ENCODE assay signal across 1 cellular context in the genomic region with DNA sequence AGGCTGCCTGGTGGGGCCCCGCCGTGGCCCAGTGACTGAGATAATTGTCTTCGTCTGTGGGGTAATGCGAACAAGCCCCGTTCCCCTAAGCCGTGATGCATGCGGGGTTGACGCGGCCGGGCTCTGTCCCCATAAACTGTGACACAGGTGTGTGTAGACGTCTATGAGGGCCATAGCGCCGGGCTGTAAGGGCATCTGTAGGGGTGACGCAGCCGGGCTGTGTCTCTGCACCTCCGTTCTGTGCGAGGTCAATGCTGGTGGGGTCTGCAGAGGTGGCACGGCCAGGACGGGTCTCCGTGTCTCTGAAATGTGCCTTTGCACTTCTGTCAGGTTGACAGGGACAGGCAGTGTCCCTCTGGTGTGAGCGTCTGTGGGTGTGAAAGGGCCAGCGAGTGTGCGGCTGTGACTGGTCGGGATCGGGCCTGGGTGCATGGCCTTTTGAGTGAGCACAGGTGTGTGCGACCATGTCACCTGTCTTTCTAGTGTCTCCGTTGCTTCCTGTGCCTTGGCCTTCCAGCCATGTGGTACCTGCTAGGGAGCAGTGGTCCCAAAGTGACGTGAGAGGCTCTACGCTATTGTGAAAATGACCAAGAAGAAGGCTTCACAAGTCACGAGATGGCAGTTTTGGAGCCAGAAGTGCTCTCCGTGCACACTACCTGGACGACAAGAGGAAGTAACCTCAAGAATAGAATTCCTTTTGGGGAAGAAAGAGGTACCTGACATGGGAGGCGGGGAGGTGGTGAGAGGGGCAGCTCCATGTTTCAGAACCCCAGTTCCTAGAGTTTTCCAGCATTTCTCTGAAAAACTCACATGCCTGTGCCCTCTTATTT.
A peak's percentile ranks its signal among the peaks of the same experiment; 100 is the strongest.
TF ChIP-seq lines count a peak whose summit lies in the region.

No MANE protein-coding gene starts in this region.

TF ChIP-seq in HEK293, 187 proteins besides CTCF, POLR2A, EP300 and RAD21 (continued from another document):
- TF ChIP-seq WT1 (tag by site-specific recombination; IDR thresholded peaks at IDR 0.05): no peak
- 0 out of 2 replicates have a peak, but pooled peaks have one; percentile 1 for TF ChIP-seq ZNF398 (tag by site-specific recombination; IDR thresholded peaks at IDR 0.05)
- TF ChIP-seq PRDM10 (tag by site-specific recombination; IDR thresholded peaks at IDR 0.05): no peak
- TF ChIP-seq GLI2 (tag by site-specific recombination; IDR thresholded peaks at IDR 0.05; ENCODE audit: borderline replicate concordance, low read depth): no peak
- no peak for TF ChIP-seq ZNF654 (tag by site-specific recombination; IDR thresholded peaks at IDR 0.05; ENCODE audit: low read depth)
- no peak for TF ChIP-seq ZNF664 (tag by site-specific recombination; IDR thresholded peaks at IDR 0.05)
- TF ChIP-seq ZFP37 (tag by site-specific recombination; IDR thresholded peaks at IDR 0.05): no peak
- TF ChIP-seq ZNF366 (tag by site-specific recombination; conservative IDR thresholded peaks at IDR 0.05): no peak
- TF ChIP-seq, protein P1, sequence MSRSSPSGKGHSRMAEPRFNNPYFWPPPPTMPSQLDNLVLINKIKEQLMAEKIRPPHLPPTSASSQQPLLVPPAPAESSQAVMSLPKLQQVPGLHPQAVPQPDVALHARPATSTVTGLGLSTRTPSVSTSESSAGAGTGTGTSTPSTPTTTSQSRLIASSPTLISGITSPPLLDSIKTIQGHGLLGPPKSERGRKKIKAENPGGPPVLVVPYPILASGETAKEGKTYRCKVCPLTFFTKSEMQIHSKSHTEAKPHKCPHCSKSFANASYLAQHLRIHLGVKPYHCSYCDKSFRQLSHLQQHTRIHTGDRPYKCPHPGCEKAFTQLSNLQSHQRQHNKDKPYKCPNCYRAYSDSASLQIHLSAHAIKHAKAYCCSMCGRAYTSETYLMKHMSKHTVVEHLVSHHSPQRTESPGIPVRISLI (tag by site-specific recombination; IDR thresholded peaks at IDR 0.05): no peak
- no peak for TF ChIP-seq FEZF1 (tag by site-specific recombination; IDR thresholded peaks at IDR 0.05)
- 0 out of 2 replicates have a peak, but pooled peaks have one; percentile 8 for TF ChIP-seq ZNF501 (tag by site-specific recombination; IDR thresholded peaks at IDR 0.05)
- no peak for TF ChIP-seq ZNF658 (tag by site-specific recombination; IDR thresholded peaks at IDR 0.05)
- no peak for TF ChIP-seq GLIS2 (tag by site-specific recombination; IDR thresholded peaks at IDR 0.05)
TF ChIP-seq in HEK293: peak in this region for 5.
